16 cellular contexts compared by ENCODE assay signal in genomic region chr17:36928450-36929125, GRCh38. TPM values are rescaled to one million over a fixed set of nuclear protein-coding genes. Genes with fewer than 3 reads are reported as not detected.
DNase-seq lines count a peak whose midpoint lies in the region; ATAC-seq and TF ChIP-seq lines count a peak whose summit lies in the region.
"Had no signal": no experiment of that assay in that cellular context is flagged by ENCODE, and none has a peak within 500 bp of the region (broad histone marks: within the 10 kb centered on the region; RNA-seq: fewer than 3 reads in every experiment).

No MANE protein-coding gene starts in this region.

- no peak overlapping the region for H3K18ac ChIP-seq in H9 (ENCODE audit: insufficient read length, low read depth, low read length)

- H3K4me1 ChIP-seq in H9 (ENCODE audit: insufficient read depth, low read length) (peaks cover 7% of the 10 kb centered on the region; the same call in 1 of the 2 replicates), iPS-18a (ENCODE audit: control insufficient read depth, low read depth, low read length) (peaks cover 35% of the 10 kb centered on the region), HAP-1 (peaks cover 5% of the 10 kb centered on the region)

- H3K27ac Mint-ChIP-seq in H9 = no peak overlapping the region
- no peak overlapping the region for H3K27ac Mint-ChIP-seq in WTC11
- H3K27ac Mint-ChIP-seq: activated naive CD4-positive, alpha-beta T cell treated with anti-CD3 and anti-CD28 coated beads, Interleukin-2, amount 10 ng/mL, durations not matched to agents 7 days and 5 days; mesothelial cell of epicardium had no signal

- no peaks in the 10 kb centered on the region for H3K79me2 ChIP-seq in H9 (ENCODE audit: insufficient read depth, low read length)

- no peak overlapping the region for H2BK20ac ChIP-seq in H9 (ENCODE audit: low read depth, low read length, poor library complexity, severe bottlenecking)

- in situ Hi-C loops in HAP-1 (cut with MboI; ENCODE audit: low sequenced_read_pairs) = no loop called here

- intact Hi-C loops in posterior vena cava (cut with DNase I) = no loop called here

- H3K4ac ChIP-seq in H9 (ENCODE audit: low read depth, low read length) = no peak overlapping the region

- H3K27me3 ChIP-seq in H9 (ENCODE audit: insufficient read depth, low read length) (peaks cover 45% of the 10 kb centered on the region), iPS-18a (ENCODE audit: control insufficient read depth, insufficient read depth, low read length) (peaks cover 82% of the 10 kb centered on the region), HAP-1 (ENCODE audit: low read depth) (no peaks in the 10 kb centered on the region)

- no peaks in the 10 kb centered on the region for H3K79me1 ChIP-seq in H9 (ENCODE audit: insufficient read depth, low read depth, low read length, poor library complexity, severe bottlenecking)

- peak overlapping the region; percentile 22 for H3K4me2 ChIP-seq in H9 (ENCODE audit: insufficient read depth, insufficient read length, low read length)

- no peak overlapping the region for H3K23ac ChIP-seq in H9 (ENCODE audit: insufficient read length, low read depth, low read length)

- H3K9ac ChIP-seq in H9 (ENCODE audit: extremely low read depth, insufficient read length, low read length) (no peak overlapping the region), iPS-18a (ENCODE audit: low read length) (no peak overlapping the region)

- TF ChIP-seq CTCF in H9 (conservative IDR thresholded peaks at IDR 0.05) (no peak), WTC11 (IDR thresholded peaks at IDR 0.05) (no peak)

- H4K5ac ChIP-seq in H9 (ENCODE audit: insufficient read length, low read depth, low read length) = no peak overlapping the region

- H3K9me3 Mint-ChIP-seq in H9 (peaks cover 0 to 5% of the 10 kb centered on the region in 2 experiments; a peak in 2 of 5 replicates), WTC11 (no peaks in the 10 kb centered on the region)
- H3K9me3 Mint-ChIP-seq: activated naive CD4-positive, alpha-beta T cell treated with anti-CD3 and anti-CD28 coated beads, Interleukin-2, amount 10 ng/mL, durations not matched to agents 7 days and 5 days; mesothelial cell of epicardium had no signal

- no peaks in the 10 kb centered on the region for H4K20me1 ChIP-seq in H9 (ENCODE audit: control insufficient read depth, insufficient read depth, insufficient read length)

- H3K9me3 ChIP-seq in H9 (ENCODE audit: control insufficient read depth, low read depth, low read length) (no peaks in the 10 kb centered on the region), iPS-18a (ENCODE audit: control insufficient read depth, low read depth, low read length) (no peaks in the 10 kb centered on the region), HAP-1 (no peaks in the 10 kb centered on the region)
- H3K9me3 ChIP-seq: pancreas, spleen had no signal

- DNase-seq in H9 = peak; percentile 36
- no peak for DNase-seq in WTC11 (ENCODE audit: low spot score)
- DNase-seq in posterior vena cava (ENCODE audit: low spot score) = peak; percentile 62
- DNase-seq in HAP-1 (ENCODE audit: low spot score in 2 of 2) = no peak
- DNase-seq: activated naive CD4-positive, alpha-beta T cell treated with anti-CD3 and anti-CD28 coated beads, Interleukin-2, amount 10 ng/mL, durations not matched to agents 7 days and 5 days; DND-41; foreskin fibroblast; NCI-H187 treated with DMSO at 0.1 percent for 48 hours; pancreas; spleen had no signal

- H3K23me2 ChIP-seq in H9 (ENCODE audit: insufficient read length, low read depth, low read length, poor library complexity, severe bottlenecking) = no peaks in the 10 kb centered on the region

- no CpG with 5 or more reads among the region's 9 CpGs for WGBS in H9 (ENCODE audit: extremely low coverage, insufficient read length, low lambda C conversion rate)

- no peaks in the 10 kb centered on the region for H3K36me3 ChIP-seq in iPS-18a (ENCODE audit: control insufficient read depth, low read depth, low read length)
- no peaks in the 10 kb centered on the region for H3K36me3 ChIP-seq in HAP-1 (replicated peaks)
- H3K36me3 ChIP-seq: pancreas, spleen had no signal

- H2BK120ac ChIP-seq in H9 (ENCODE audit: low read depth, low read length, poor library complexity, severe bottlenecking) = no peak overlapping the region

- H3K4me3 ChIP-seq in iPS-18a (ENCODE audit: low read length) (peak overlapping the region; percentile 37), HAP-1 (no peak overlapping the region)
- H3K4me3 ChIP-seq: pancreas had no signal

- H3K36me3 Mint-ChIP-seq in H9 (ENCODE audit: insufficient read depth in 1 of 3, low read depth in 3 of 3) (no peaks in the 10 kb centered on the region), WTC11 (no peaks in the 10 kb centered on the region)
- H3K36me3 Mint-ChIP-seq: activated naive CD4-positive, alpha-beta T cell treated with anti-CD3 and anti-CD28 coated beads, Interleukin-2, amount 10 ng/mL, durations not matched to agents 7 days and 5 days; mesothelial cell of epicardium had no signal

- no peak overlapping the region for H2BK5ac ChIP-seq in H9 (ENCODE audit: insufficient read length, low read length)

- no peak overlapping the region for H2BK12ac ChIP-seq in H9 (ENCODE audit: insufficient read length, low read depth, low read length)

- H4K8ac ChIP-seq in H9 (replicated peaks; ENCODE audit: insufficient read length, low read depth, low read length) = no peak overlapping the region

- H2AFZ ChIP-seq in H9 (ENCODE audit: low read length) = no peak overlapping the region

- CTCF ChIA-PET in WTC11 (lab: Charles Lee) = interaction anchor here (0.7 to 1.5 kb wide), 5 partner anchors 8 to 303 kb away, joined by 3 to 5 read pairs (median 3); partner anchors contain the start of gene LHX1

- no peak overlapping the region for H2BK15ac ChIP-seq in H9 (ENCODE audit: low read depth, low read length)

- H3K27me3 Mint-ChIP-seq in H9 (ENCODE audit: low read depth) (peaks cover 83% of the 10 kb centered on the region), WTC11 (ENCODE audit: low read depth) (peaks cover 65% of the 10 kb centered on the region)

- no peak overlapping the region for H2AK5ac ChIP-seq in H9 (ENCODE audit: insufficient read length, low read length)

- POLR2A ChIA-PET in WTC11 (lab: Charles Lee) = no interaction called here

- ATAC-seq in WTC11 (no peak; the same call in 1 of the 2 replicates), HG03135 (IDR thresholded peaks at IDR 0.05; ENCODE audit: unreplicated experiment) (no peak), HG03565 (IDR thresholded peaks at IDR 0.05; ENCODE audit: unreplicated experiment) (no peak), GM21526 (IDR thresholded peaks at IDR 0.05; ENCODE audit: low FRiP score, unreplicated experiment) (no peak)
- ATAC-seq: SK-N-SH treated with all-trans-retinoic acid at 6 μM for 48 hours had no signal

- H3T11ph ChIP-seq in H9 (ENCODE audit: low read length) = no peak overlapping the region

- no peak overlapping the region for H3K56ac ChIP-seq in H9 (ENCODE audit: insufficient read length, low read depth, low read length)

- H3K4me1 Mint-ChIP-seq in H9 (peaks cover 48 to 66% of the 10 kb centered on the region in 2 experiments), WTC11 (peaks cover 57% of the 10 kb centered on the region)

- H3K27ac ChIP-seq in H9 (ENCODE audit: insufficient read length, low read depth, low read length) = no peak overlapping the region
- no peak overlapping the region for H3K27ac ChIP-seq in iPS-18a (ENCODE audit: low read length)
- H3K27ac ChIP-seq: pancreas, spleen had no signal

- H3K14ac ChIP-seq in H9 (ENCODE audit: insufficient read depth, low read length) = no peak overlapping the region

- H4K91ac ChIP-seq in H9 (ENCODE audit: insufficient read length, low read depth, low read length) = no peak overlapping the region

- H3K4me3 Mint-ChIP-seq in H9 (peak overlapping the region in 1 of 2 experiments; percentile 76; a peak in 2 of 5 replicates), WTC11 (peak overlapping the region; percentile 70)
- H3K4me3 Mint-ChIP-seq: activated naive CD4-positive, alpha-beta T cell treated with anti-CD3 and anti-CD28 coated beads, Interleukin-2, amount 10 ng/mL, durations not matched to agents 7 days and 5 days had no signal

TF ChIP-seq in WTC11, 78 proteins besides CTCF, POLR2A, EP300 and RAD21:
- TF ChIP-seq MAX (CRISPR knock-in tag; IDR thresholded peaks at IDR 0.05) (0 out of 2 replicates have a peak, but pooled peaks have one; percentile 22), TEAD1 (CRISPR knock-in tag; IDR thresholded peaks at IDR 0.05) (peak; percentile 20), GABPB1 (CRISPR knock-in tag; IDR thresholded peaks at IDR 0.05) (no peak), IRF2 (CRISPR knock-in tag; IDR thresholded peaks at IDR 0.05; ENCODE audit: borderline replicate concordance, low read depth) (no peak)

RNA-seq across cellular contexts. Expression of gene LHX1, which starts 8.7 kb away (rescaled TPM):
- total RNA-seq in H9 (2021) = 0.20 and 0.22 TPM in 2 replicates
- total RNA-seq in WTC11 (2021) = 0.61 to 1.3 TPM (median 1.2 TPM) in 3 replicates
- total RNA-seq in posterior vena cava = not detected
- total RNA-seq: mesothelial cell of epicardium, pancreas, spleen had no signal

RNA-seq across cellular contexts. Expression of gene AATF, which starts 20.2 kb away (rescaled TPM):
- total RNA-seq in H9 (2021) = 69.6 and 74.9 TPM in 2 replicates
- total RNA-seq in WTC11 (2021) = 48.9 to 61.0 TPM (median 49.8 TPM) in 3 replicates
- 10 to 100 TPM; 29.8 to 46.2 TPM for total RNA-seq in posterior vena cava

Comparison
In these comparisons a context has a peak if more than half of its experiments do, and no peak if none do; other contexts are left out.
1. DNase-seq: peak in H9 (single experiment) and posterior vena cava (single experiment); none in WTC11 (single experiment) and HAP-1 (0 of 2).